In the genomic region with DNA sequence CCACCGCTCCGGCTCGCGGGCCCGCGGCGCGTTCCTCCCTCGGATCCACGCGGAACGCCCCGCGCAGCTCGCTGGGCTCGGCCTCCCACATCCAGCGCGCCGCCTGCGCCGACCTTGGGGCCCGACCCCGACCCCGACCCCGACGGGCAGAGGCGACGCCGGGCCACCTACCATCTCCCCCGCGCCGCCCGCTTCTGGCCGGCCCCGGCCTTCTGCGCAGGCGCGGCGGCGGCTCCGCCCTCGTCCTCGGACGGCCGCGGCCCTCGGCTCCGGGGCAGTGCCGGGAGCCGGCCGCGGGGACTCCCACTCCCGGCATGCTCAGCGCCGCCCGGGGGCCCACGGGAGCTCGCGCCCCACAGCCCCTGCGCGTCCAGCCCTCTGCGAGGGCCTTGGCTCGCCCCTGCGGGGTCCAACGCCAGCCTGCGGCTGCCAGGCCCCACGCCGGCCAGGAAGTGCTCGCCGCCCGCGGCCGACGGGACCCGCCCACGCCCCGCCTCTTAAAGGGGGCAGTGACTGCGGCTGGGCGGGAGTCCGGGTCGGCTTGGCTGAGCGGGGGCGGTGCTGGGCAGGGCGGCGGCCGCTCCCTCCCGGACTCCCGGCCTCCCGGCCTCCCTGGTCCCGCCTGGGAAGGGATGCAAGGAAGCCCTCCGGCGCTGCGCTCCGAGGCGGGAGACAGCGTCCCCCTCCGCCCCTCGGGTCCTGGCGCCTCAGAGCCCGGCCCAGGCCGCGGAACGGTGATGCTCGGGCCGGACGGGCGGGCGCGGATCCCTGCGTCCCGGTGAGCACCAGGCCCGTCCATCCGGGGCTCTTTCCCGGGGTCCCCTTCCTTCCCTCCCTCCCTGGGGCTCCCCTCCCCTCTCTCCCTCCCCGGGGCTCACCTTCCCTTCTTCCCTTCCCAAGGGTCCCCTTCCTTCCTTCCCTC, we compare ENCODE assay signal across 1 cellular context.
A peak's percentile ranks its signal among the peaks of the same experiment; 100 is the strongest.
TF ChIP-seq lines count a peak whose summit lies in the region.

A gene (minus strand): TSS at position 216 of the 922 bp plus-strand sequence. CDS start 42 bp downstream, at position 174.

TF ChIP-seq in HEK293, 187 proteins besides CTCF, POLR2A, EP300 and RAD21 (continued from another document and continues in another):
- TF ChIP-seq, protein P1, sequence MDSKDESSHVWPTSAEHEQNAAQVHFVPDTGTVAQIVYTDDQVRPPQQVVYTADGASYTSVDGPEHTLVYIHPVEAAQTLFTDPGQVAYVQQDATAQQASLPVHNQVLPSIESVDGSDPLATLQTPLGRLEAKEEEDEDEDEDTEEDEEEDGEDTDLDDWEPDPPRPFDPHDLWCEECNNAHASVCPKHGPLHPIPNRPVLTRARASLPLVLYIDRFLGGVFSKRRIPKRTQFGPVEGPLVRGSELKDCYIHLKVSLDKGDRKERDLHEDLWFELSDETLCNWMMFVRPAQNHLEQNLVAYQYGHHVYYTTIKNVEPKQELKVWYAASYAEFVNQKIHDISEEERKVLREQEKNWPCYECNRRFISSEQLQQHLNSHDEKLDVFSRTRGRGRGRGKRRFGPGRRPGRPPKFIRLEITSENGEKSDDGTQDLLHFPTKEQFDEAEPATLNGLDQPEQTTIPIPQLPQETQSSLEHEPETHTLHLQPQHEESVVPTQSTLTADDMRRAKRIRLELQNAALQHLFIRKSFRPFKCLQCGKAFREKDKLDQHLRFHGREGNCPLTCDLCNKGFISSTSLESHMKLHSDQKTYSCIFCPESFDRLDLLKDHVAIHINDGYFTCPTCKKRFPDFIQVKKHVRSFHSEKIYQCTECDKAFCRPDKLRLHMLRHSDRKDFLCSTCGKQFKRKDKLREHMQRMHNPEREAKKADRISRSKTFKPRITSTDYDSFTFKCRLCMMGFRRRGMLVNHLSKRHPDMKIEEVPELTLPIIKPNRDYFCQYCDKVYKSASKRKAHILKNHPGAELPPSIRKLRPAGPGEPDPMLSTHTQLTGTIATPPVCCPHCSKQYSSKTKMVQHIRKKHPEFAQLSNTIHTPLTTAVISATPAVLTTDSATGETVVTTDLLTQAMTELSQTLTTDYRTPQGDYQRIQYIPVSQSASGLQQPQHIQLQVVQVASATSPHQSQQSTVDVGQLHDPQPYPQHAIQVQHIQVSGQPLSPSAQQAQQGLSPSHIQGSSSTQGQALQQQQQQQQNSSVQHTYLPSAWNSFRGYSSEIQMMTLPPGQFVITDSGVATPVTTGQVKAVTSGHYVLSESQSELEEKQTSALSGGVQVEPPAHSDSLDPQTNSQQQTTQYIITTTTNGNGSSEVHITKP (tag by site-specific recombination; IDR thresholded peaks at IDR 0.05) = peak; percentile 60
- peak; percentile 61; the same call in 1 of the 2 replicates for TF ChIP-seq ZFP37 (tag by site-specific recombination; IDR thresholded peaks at IDR 0.05)
- peak; percentile 97 for TF ChIP-seq ZFHX2 (tag by site-specific recombination; conservative IDR thresholded peaks at IDR 0.05)
- TF ChIP-seq ZNF2 (tag by site-specific recombination; IDR thresholded peaks at IDR 0.05) = no peak
- TF ChIP-seq, protein P2, sequence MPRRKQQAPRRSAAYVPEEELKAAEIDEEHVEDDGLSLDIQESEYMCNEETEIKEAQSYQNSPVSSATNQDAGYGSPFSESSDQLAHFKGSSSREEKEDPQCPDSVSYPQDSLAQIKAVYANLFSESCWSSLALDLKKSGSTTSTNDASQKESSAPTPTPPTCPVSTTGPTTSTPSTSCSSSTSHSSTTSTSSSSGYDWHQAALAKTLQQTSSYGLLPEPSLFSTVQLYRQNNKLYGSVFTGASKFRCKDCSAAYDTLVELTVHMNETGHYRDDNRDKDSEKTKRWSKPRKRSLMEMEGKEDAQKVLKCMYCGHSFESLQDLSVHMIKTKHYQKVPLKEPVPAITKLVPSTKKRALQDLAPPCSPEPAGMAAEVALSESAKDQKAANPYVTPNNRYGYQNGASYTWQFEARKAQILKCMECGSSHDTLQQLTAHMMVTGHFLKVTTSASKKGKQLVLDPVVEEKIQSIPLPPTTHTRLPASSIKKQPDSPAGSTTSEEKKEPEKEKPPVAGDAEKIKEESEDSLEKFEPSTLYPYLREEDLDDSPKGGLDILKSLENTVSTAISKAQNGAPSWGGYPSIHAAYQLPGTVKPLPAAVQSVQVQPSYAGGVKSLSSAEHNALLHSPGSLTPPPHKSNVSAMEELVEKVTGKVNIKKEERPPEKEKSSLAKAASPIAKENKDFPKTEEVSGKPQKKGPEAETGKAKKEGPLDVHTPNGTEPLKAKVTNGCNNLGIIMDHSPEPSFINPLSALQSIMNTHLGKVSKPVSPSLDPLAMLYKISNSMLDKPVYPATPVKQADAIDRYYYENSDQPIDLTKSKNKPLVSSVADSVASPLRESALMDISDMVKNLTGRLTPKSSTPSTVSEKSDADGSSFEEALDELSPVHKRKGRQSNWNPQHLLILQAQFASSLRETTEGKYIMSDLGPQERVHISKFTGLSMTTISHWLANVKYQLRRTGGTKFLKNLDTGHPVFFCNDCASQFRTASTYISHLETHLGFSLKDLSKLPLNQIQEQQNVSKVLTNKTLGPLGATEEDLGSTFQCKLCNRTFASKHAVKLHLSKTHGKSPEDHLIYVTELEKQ (tag by site-specific recombination; IDR thresholded peaks at IDR 0.05; ENCODE audit: borderline replicate concordance) = no peak
- TF ChIP-seq SP2 (tag by site-specific recombination; IDR thresholded peaks at IDR 0.05) = peak; percentile 75
- TF ChIP-seq, protein P3, sequence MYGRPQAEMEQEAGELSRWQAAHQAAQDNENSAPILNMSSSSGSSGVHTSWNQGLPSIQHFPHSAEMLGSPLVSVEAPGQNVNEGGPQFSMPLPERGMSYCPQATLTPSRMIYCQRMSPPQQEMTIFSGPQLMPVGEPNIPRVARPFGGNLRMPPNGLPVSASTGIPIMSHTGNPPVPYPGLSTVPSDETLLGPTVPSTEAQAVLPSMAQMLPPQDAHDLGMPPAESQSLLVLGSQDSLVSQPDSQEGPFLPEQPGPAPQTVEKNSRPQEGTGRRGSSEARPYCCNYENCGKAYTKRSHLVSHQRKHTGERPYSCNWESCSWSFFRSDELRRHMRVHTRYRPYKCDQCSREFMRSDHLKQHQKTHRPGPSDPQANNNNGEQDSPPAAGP (tag by site-specific recombination; IDR thresholded peaks at IDR 0.05) = 0 out of 2 replicates have a peak, but pooled peaks have one; percentile 29
- TF ChIP-seq ZBTB8A (tag by site-specific recombination; IDR thresholded peaks at IDR 0.05) = peak; percentile 92
- TF ChIP-seq, protein P4, sequence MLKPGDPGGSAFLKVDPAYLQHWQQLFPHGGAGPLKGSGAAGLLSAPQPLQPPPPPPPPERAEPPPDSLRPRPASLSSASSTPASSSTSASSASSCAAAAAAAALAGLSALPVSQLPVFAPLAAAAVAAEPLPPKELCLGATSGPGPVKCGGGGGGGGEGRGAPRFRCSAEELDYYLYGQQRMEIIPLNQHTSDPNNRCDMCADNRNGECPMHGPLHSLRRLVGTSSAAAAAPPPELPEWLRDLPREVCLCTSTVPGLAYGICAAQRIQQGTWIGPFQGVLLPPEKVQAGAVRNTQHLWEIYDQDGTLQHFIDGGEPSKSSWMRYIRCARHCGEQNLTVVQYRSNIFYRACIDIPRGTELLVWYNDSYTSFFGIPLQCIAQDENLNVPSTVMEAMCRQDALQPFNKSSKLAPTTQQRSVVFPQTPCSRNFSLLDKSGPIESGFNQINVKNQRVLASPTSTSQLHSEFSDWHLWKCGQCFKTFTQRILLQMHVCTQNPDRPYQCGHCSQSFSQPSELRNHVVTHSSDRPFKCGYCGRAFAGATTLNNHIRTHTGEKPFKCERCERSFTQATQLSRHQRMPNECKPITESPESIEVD (tag by site-specific recombination; IDR thresholded peaks at IDR 0.05) = 0 out of 2 replicates have a peak, but pooled peaks have one; percentile 6
- TF ChIP-seq, protein P5, sequence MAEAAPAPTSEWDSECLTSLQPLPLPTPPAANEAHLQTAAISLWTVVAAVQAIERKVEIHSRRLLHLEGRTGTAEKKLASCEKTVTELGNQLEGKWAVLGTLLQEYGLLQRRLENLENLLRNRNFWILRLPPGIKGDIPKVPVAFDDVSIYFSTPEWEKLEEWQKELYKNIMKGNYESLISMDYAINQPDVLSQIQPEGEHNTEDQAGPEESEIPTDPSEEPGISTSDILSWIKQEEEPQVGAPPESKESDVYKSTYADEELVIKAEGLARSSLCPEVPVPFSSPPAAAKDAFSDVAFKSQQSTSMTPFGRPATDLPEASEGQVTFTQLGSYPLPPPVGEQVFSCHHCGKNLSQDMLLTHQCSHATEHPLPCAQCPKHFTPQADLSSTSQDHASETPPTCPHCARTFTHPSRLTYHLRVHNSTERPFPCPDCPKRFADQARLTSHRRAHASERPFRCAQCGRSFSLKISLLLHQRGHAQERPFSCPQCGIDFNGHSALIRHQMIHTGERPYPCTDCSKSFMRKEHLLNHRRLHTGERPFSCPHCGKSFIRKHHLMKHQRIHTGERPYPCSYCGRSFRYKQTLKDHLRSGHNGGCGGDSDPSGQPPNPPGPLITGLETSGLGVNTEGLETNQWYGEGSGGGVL (tag by site-specific recombination; IDR thresholded peaks at IDR 0.05) = peak; percentile 87
- TF ChIP-seq ZBTB7A (tag by site-specific recombination; IDR thresholded peaks at IDR 0.05; ENCODE audit: low read depth) = peak; percentile 29; the same call in 1 of the 2 replicates
- TF ChIP-seq ZEB2 (tag by site-specific recombination; IDR thresholded peaks at IDR 0.05) = peak; percentile 68; the same call in 1 of the 2 replicates
- TF ChIP-seq, protein P6, sequence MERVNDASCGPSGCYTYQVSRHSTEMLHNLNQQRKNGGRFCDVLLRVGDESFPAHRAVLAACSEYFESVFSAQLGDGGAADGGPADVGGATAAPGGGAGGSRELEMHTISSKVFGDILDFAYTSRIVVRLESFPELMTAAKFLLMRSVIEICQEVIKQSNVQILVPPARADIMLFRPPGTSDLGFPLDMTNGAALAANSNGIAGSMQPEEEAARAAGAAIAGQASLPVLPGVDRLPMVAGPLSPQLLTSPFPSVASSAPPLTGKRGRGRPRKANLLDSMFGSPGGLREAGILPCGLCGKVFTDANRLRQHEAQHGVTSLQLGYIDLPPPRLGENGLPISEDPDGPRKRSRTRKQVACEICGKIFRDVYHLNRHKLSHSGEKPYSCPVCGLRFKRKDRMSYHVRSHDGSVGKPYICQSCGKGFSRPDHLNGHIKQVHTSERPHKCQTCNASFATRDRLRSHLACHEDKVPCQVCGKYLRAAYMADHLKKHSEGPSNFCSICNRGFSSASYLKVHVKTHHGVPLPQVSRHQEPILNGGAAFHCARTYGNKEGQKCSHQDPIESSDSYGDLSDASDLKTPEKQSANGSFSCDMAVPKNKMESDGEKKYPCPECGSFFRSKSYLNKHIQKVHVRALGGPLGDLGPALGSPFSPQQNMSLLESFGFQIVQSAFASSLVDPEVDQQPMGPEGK (tag by site-specific recombination; IDR thresholded peaks at IDR 0.05) = peak; percentile 72
- TF ChIP-seq ZBTB48 (tag by site-specific recombination; IDR thresholded peaks at IDR 0.05) = peak; percentile 12; the same call in 1 of the 2 replicates
- TF ChIP-seq ZNF600 (tag by site-specific recombination; IDR thresholded peaks at IDR 0.05) = peak; percentile 70
- peak; percentile 99 for TF ChIP-seq KLF10 (tag by site-specific recombination; IDR thresholded peaks at IDR 0.05)
- TF ChIP-seq GLIS2 (tag by site-specific recombination; IDR thresholded peaks at IDR 0.05) = peak; percentile 62; the same call in 1 of the 2 replicates
- TF ChIP-seq, protein P7, sequence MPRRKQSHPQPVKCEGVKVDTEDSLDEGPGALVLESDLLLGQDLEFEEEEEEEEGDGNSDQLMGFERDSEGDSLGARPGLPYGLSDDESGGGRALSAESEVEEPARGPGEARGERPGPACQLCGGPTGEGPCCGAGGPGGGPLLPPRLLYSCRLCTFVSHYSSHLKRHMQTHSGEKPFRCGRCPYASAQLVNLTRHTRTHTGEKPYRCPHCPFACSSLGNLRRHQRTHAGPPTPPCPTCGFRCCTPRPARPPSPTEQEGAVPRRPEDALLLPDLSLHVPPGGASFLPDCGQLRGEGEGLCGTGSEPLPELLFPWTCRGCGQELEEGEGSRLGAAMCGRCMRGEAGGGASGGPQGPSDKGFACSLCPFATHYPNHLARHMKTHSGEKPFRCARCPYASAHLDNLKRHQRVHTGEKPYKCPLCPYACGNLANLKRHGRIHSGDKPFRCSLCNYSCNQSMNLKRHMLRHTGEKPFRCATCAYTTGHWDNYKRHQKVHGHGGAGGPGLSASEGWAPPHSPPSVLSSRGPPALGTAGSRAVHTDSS (tag by site-specific recombination; IDR thresholded peaks at IDR 0.05) = no peak
- TF ChIP-seq, protein P8, sequence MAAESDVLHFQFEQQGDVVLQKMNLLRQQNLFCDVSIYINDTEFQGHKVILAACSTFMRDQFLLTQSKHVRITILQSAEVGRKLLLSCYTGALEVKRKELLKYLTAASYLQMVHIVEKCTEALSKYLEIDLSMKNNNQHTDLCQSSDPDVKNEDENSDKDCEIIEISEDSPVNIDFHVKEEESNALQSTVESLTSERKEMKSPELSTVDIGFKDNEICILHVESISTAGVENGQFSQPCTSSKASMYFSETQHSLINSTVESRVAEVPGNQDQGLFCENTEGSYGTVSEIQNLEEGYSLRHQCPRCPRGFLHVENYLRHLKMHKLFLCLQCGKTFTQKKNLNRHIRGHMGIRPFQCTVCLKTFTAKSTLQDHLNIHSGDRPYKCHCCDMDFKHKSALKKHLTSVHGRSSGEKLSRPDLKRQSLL (tag by site-specific recombination; IDR thresholded peaks at IDR 0.05) = no peak
- peak; percentile 64; the same call in 1 of the 2 replicates for TF ChIP-seq ZNF501 (tag by site-specific recombination; IDR thresholded peaks at IDR 0.05)
- TF ChIP-seq IKZF3 (tag by site-specific recombination; IDR thresholded peaks at IDR 0.05) = peak; percentile 99
- TF ChIP-seq ZBTB20 (tag by site-specific recombination; IDR thresholded peaks at IDR 0.05) = peak; percentile 46; the same call in 1 of the 2 replicates
- peak; percentile 97 for TF ChIP-seq ZFP69B (tag by site-specific recombination; IDR thresholded peaks at IDR 0.05)
- TF ChIP-seq, protein P9, sequence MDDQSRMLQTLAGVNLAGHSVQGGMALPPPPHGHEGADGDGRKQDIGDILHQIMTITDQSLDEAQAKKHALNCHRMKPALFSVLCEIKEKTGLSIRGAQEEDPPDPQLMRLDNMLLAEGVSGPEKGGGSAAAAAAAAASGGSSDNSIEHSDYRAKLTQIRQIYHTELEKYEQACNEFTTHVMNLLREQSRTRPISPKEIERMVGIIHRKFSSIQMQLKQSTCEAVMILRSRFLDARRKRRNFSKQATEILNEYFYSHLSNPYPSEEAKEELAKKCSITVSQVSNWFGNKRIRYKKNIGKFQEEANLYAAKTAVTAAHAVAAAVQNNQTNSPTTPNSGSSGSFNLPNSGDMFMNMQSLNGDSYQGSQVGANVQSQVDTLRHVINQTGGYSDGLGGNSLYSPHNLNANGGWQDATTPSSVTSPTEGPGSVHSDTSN (CRISPR knock-in tag; IDR thresholded peaks at IDR 0.05) = peak; percentile 63; the same call in 1 of the 2 replicates
- TF ChIP-seq ZNF76 (tag by site-specific recombination; IDR thresholded peaks at IDR 0.05; ENCODE audit: borderline replicate concordance, low read depth) = peak; percentile 88; the same call in 1 of the 2 replicates
- peak; percentile 77 for TF ChIP-seq GLIS1 (tag by site-specific recombination; IDR thresholded peaks at IDR 0.05)
- no peak for TF ChIP-seq ZNF830 (tag by site-specific recombination; IDR thresholded peaks at IDR 0.05; ENCODE audit: low read depth)
- no peak for TF ChIP-seq ZNF837 (tag by site-specific recombination; IDR thresholded peaks at IDR 0.05)
- TF ChIP-seq ZNF561 (tag by site-specific recombination; IDR thresholded peaks at IDR 0.05; ENCODE audit: borderline replicate concordance) = peak; percentile 95
